In the genomic region with DNA sequence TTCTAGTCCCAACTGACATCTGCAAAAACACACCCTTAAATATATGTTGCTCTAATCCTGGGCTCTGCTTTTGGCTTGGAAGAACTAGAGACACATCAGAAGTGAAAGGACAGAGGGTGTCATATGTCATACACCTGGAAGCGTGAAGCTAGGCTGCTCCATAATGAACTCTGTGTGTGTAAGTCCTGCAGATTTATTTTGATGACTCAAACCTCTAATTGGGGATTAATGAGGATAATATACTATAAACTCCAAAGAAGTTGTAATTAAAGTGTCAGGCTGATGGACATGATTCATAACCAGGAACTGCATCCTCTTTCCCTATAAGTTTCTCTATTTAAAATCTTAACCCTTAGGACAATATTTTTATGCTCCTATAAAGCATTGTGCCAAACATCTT, we compare ENCODE assay signal across 11 cellular contexts.
"Had no signal": no experiment of that assay in that cellular context is flagged by ENCODE, and none has a peak within 500 bp of the region (broad histone marks: within the 10 kb centered on the region; RNA-seq: fewer than 3 reads in every experiment).

No MANE protein-coding gene starts in this region.

- H3K27ac Mint-ChIP-seq: activated CD4-positive, alpha-beta memory T cell treated with anti-CD3 and anti-CD28 coated beads for 36 hours; activated naive CD8-positive, alpha-beta T cell; dendritic cell treated with granulocyte-macrophage colony-stimulating factor and Interleukin-4, amounts not matched to agents 40 ng/mL and 50 ng/mL, for 4 days; effector memory CD8-positive, alpha-beta T cell; stimulated activated naive CD8-positive, alpha-beta T cell treated with anti-CD3 and anti-CD28 coated beads, Interleukin-15, amount 100 ng/mL, for 72 hours had no signal

- H3K9me3 Mint-ChIP-seq: activated CD4-positive, alpha-beta memory T cell treated with anti-CD3 and anti-CD28 coated beads for 36 hours; activated T-cell treated with anti-CD3 and anti-CD28 coated beads, Interleukin-2, amount 50 U/mL, for 4 hours; dendritic cell treated with granulocyte-macrophage colony-stimulating factor and Interleukin-4, amounts not matched to agents 40 ng/mL and 50 ng/mL, for 4 days; effector memory CD8-positive, alpha-beta T cell; stimulated activated naive CD8-positive, alpha-beta T cell treated with anti-CD3 and anti-CD28 coated beads, Interleukin-15, amount 100 ng/mL, for 72 hours had no signal

- H3K36me3 Mint-ChIP-seq: activated CD4-positive, alpha-beta memory T cell treated with anti-CD3 and anti-CD28 coated beads for 36 hours; activated naive CD8-positive, alpha-beta T cell had no signal

- H3K4me3 Mint-ChIP-seq: activated CD4-positive, alpha-beta memory T cell treated with anti-CD3 and anti-CD28 coated beads for 36 hours; activated naive CD8-positive, alpha-beta T cell; activated T-cell treated with anti-CD3 and anti-CD28 coated beads, Interleukin-2, amount 50 U/mL, for 4 hours; dendritic cell treated with granulocyte-macrophage colony-stimulating factor and Interleukin-4, amounts not matched to agents 40 ng/mL and 50 ng/mL, for 4 days; effector memory CD8-positive, alpha-beta T cell; stimulated activated naive CD8-positive, alpha-beta T cell treated with anti-CD3 and anti-CD28 coated beads, Interleukin-15, amount 100 ng/mL, for 72 hours had no signal

- ATAC-seq: activated T-cell treated with anti-CD3 and anti-CD28 coated beads, Interleukin-2, amount 50 U/mL, for 4 hours; effector memory CD8-positive, alpha-beta T cell; pancreas; stimulated activated naive CD8-positive, alpha-beta T cell treated with anti-CD3 and anti-CD28 coated beads, Interleukin-15, amount 100 ng/mL, for 72 hours had no signal

- DNase-seq: activated CD4-positive, alpha-beta memory T cell treated with anti-CD3 and anti-CD28 coated beads for 36 hours; activated effector memory CD4-positive, alpha-beta T cell treated with anti-CD3 and anti-CD28 coated beads, Interleukin-2, amount 50 U/mL, for 16 hours; activated T-cell treated with anti-CD3 and anti-CD28 coated beads, Interleukin-2, amount 50 U/mL, for 4 hours; cerebellar nuclear complex; effector memory CD8-positive, alpha-beta T cell; pancreas; stimulated activated CD4-positive, alpha-beta T cell treated with anti-CD3 and anti-CD28 coated beads, Interleukin-4, amount 100 ng/mL, for 1 hour; stimulated activated CD8-positive, alpha-beta memory T cell treated with anti-CD3 and anti-CD28 coated beads, Interleukin-4, amount 100 ng/mL, for 48 hours; stimulated activated naive CD8-positive, alpha-beta T cell treated with anti-CD3 and anti-CD28 coated beads, Interleukin-15, amount 100 ng/mL, for 72 hours had no signal
